Comparison of ENCODE assay signal across 16 cellular contexts in genomic region chr1:16174261-16174871, GRCh38. TPM values are rescaled to one million over a fixed set of nuclear protein-coding genes. Genes with fewer than 3 reads are reported as not detected.
DNase-seq lines count a peak whose midpoint lies in the region; ATAC-seq and TF ChIP-seq lines count a peak whose summit lies in the region.
"Had no signal": no experiment of that assay in that cellular context is flagged by ENCODE, and none has a peak within 500 bp of the region (broad histone marks: within the 10 kb centered on the region; RNA-seq: fewer than 3 reads in every experiment).

No MANE protein-coding gene starts in this region.

- no peak overlapping the region for H3K4me3 ChIP-seq in tibial nerve
- H3K4me3 ChIP-seq: lung had no signal

- TF ChIP-seq CTCF in mesothelial cell of epicardium (IDR thresholded peaks at IDR 0.05; ENCODE audit: unreplicated experiment) (no peak), tibial nerve (IDR thresholded peaks at IDR 0.05) (no peak), GM20000 (IDR thresholded peaks at IDR 0.05; ENCODE audit: extremely low read depth, missing control alignments) (no peak)

- TF ChIP-seq POLR2A in tibial nerve (IDR thresholded peaks at IDR 0.05), result no peak

- H3K27me3 ChIP-seq in tibial nerve, result no peaks in the 10 kb centered on the region

- no peaks in the 10 kb centered on the region for H3K27me3 Mint-ChIP-seq in mesothelial cell of epicardium (ENCODE audit: low read depth)
- H3K27me3 Mint-ChIP-seq in natural killer cell treated with Interleukin-12 subunit alpha and Interleukin-12 subunit beta and Interleukin-15 and Interleukin-18, amount 100 ng/mL, for 72 hours, result peaks cover 2 to 27% of the 10 kb centered on the region in 2 donors
- H3K27me3 Mint-ChIP-seq in naive thymus-derived CD8-positive, alpha-beta T cell, result peaks cover 0 to 8% (median 2%) of the 10 kb centered on the region in 5 donors
- H3K27me3 Mint-ChIP-seq: activated T-cell treated with anti-CD3 and anti-CD28 coated beads, Interleukin-2, amount 50 U/mL, for 24 hours; CD4-positive, CD25-positive, alpha-beta regulatory T cell had no signal

- peak; percentile 63 for DNase-seq in NCI-H226
- no peak for DNase-seq in caudate nucleus (lab: John Stamatoyannopoulos, UW)
- no peak for DNase-seq in mesothelial cell of epicardium (ENCODE audit: low spot score in 2 of 2, unreplicated experiment in 2 of 2)
- DNase-seq in tibial nerve (ENCODE audit: low spot score in 2 of 2), result no peak
- no peak for DNase-seq in natural killer cell treated with Interleukin-12 subunit alpha and Interleukin-12 subunit beta and Interleukin-15 and Interleukin-18, amount 100 ng/mL, for 72 hours (ENCODE audit: low spot score)
- no peak for DNase-seq in naive thymus-derived CD8-positive, alpha-beta T cell
- DNase-seq in GM20000 (ENCODE audit: low spot score), result no peak
- DNase-seq: activated T-cell treated with anti-CD3 and anti-CD28 coated beads, Interleukin-2, amount 50 U/mL, for 24 hours; CD4-positive, CD25-positive, alpha-beta regulatory T cell; GDM1; KG1; NCI-H2029; stimulated activated CD4-positive, alpha-beta T cell treated with anti-CD3 and anti-CD28 coated beads, Interleukin-4, amount 100 ng/mL, for 1 hour; stimulated activated naive CD4-positive, alpha-beta T cell had no signal

- no peaks in the 10 kb centered on the region for H3K36me3 ChIP-seq in tibial nerve

- no peak for TF ChIP-seq EP300 in tibial nerve (IDR thresholded peaks at IDR 0.05)

- H3K4me1 ChIP-seq in tibial nerve, result peaks cover 4 to 52% (median 41%) of the 10 kb centered on the region in 4 donors

- no peak overlapping the region for H3K4me3 Mint-ChIP-seq in mesothelial cell of epicardium
- no peak overlapping the region for H3K4me3 Mint-ChIP-seq in natural killer cell treated with Interleukin-12 subunit alpha and Interleukin-12 subunit beta and Interleukin-15 and Interleukin-18, amount 100 ng/mL, for 72 hours
- H3K4me3 Mint-ChIP-seq in naive thymus-derived CD8-positive, alpha-beta T cell, result no peak overlapping the region
- H3K4me3 Mint-ChIP-seq: activated T-cell treated with anti-CD3 and anti-CD28 coated beads, Interleukin-2, amount 50 U/mL, for 24 hours had no signal

- H3K27ac Mint-ChIP-seq in mesothelial cell of epicardium, result peak overlapping the region; percentile 87
- no peak overlapping the region for H3K27ac Mint-ChIP-seq in natural killer cell treated with Interleukin-12 subunit alpha and Interleukin-12 subunit beta and Interleukin-15 and Interleukin-18, amount 100 ng/mL, for 72 hours
- no peak overlapping the region for H3K27ac Mint-ChIP-seq in naive thymus-derived CD8-positive, alpha-beta T cell
- H3K27ac Mint-ChIP-seq: activated T-cell treated with anti-CD3 and anti-CD28 coated beads, Interleukin-2, amount 50 U/mL, for 24 hours had no signal

- H3K9me3 Mint-ChIP-seq in mesothelial cell of epicardium, result no peaks in the 10 kb centered on the region
- no peaks in the 10 kb centered on the region for H3K9me3 Mint-ChIP-seq in natural killer cell treated with Interleukin-12 subunit alpha and Interleukin-12 subunit beta and Interleukin-15 and Interleukin-18, amount 100 ng/mL, for 72 hours
- no peaks in the 10 kb centered on the region for H3K9me3 Mint-ChIP-seq in naive thymus-derived CD8-positive, alpha-beta T cell
- H3K9me3 Mint-ChIP-seq: activated T-cell treated with anti-CD3 and anti-CD28 coated beads, Interleukin-2, amount 50 U/mL, for 24 hours; CD4-positive, CD25-positive, alpha-beta regulatory T cell had no signal

- H3K4me1 Mint-ChIP-seq in mesothelial cell of epicardium, result peaks cover 58% of the 10 kb centered on the region
- peaks cover under 1 to 7% of the 10 kb centered on the region in 2 donors for H3K4me1 Mint-ChIP-seq in natural killer cell treated with Interleukin-12 subunit alpha and Interleukin-12 subunit beta and Interleukin-15 and Interleukin-18, amount 100 ng/mL, for 72 hours (ENCODE audit: low read depth in 2 of 2)
- peaks cover 1 to 4% (median 3%) of the 10 kb centered on the region in 4 donors for H3K4me1 Mint-ChIP-seq in naive thymus-derived CD8-positive, alpha-beta T cell

- H3K36me3 Mint-ChIP-seq in mesothelial cell of epicardium, result no peaks in the 10 kb centered on the region
- no peaks in the 10 kb centered on the region for H3K36me3 Mint-ChIP-seq in natural killer cell treated with Interleukin-12 subunit alpha and Interleukin-12 subunit beta and Interleukin-15 and Interleukin-18, amount 100 ng/mL, for 72 hours
- no peaks in the 10 kb centered on the region for H3K36me3 Mint-ChIP-seq in naive thymus-derived CD8-positive, alpha-beta T cell
- H3K36me3 Mint-ChIP-seq: CD4-positive, CD25-positive, alpha-beta regulatory T cell had no signal

- POLR2A ChIA-PET in naive thymus-derived CD8-positive, alpha-beta T cell (lab: Charles Lee), result no interaction called here

- peak overlapping the region; percentile 90 for H3K27ac ChIP-seq in caudate nucleus (ENCODE audit: low read depth, low read length)
- H3K27ac ChIP-seq in tibial nerve, result peak overlapping the region; percentile 27 to 98 (median 82)

- no peak for ATAC-seq in natural killer cell treated with Interleukin-12 subunit alpha and Interleukin-12 subunit beta and Interleukin-15 and Interleukin-18, amount 100 ng/mL, for 72 hours
- no peak for ATAC-seq in naive thymus-derived CD8-positive, alpha-beta T cell
- ATAC-seq: activated CD4-positive, CD25-positive, alpha-beta regulatory T cell treated with anti-CD3 and anti-CD28 coated beads, Interleukin-2, amount 50 U/mL, for 24 hours had no signal

- no peaks in the 10 kb centered on the region for H3K9me3 ChIP-seq in tibial nerve

- 68 to 74% methylated on average over 7 to 9 of the region's 9 CpGs for WGBS in tibial nerve, 2 donors

RNA-seq across cellular contexts. Expression of gene EPHA2, which starts 18.5 kb away (rescaled TPM):
- 71.8 to 76.3 TPM (median 75.0 TPM) in 3 replicates for total RNA-seq in mesothelial cell of epicardium
- 10 to 100 TPM; 30.0 to 66.9 (median 35.9) TPM for total RNA-seq in tibial nerve
- total RNA-seq in natural killer cell treated with Interleukin-12 subunit alpha and Interleukin-12 subunit beta and Interleukin-15 and Interleukin-18, amount 100 ng/mL, for 72 hours, result not detected
- total RNA-seq in naive thymus-derived CD8-positive, alpha-beta T cell, result not detected
- polyA plus RNA-seq in naive thymus-derived CD8-positive, alpha-beta T cell, result not detected
- total RNA-seq: CD4-positive, CD25-positive, alpha-beta regulatory T cell had no signal
- polyA plus RNA-seq: CD4-positive, CD25-positive, alpha-beta regulatory T cell had no signal

RNA-seq across cellular contexts. Expression of gene ARHGEF19, which starts 38.1 kb away (rescaled TPM):
- 85.3 to 88.3 TPM (median 86.6 TPM) in 3 replicates for total RNA-seq in mesothelial cell of epicardium
- total RNA-seq in tibial nerve, result 10 to 100 TPM in 2 of 4 donors, 1 to 10 TPM in 2; 7.8 to 19.3 (median 11.1) TPM
- total RNA-seq in natural killer cell treated with Interleukin-12 subunit alpha and Interleukin-12 subunit beta and Interleukin-15 and Interleukin-18, amount 100 ng/mL, for 72 hours, result 10 to 100 TPM; 13.0 to 14.0 TPM
- 10 to 100 TPM; 11.9 to 12.7 TPM for total RNA-seq in naive thymus-derived CD8-positive, alpha-beta T cell
- 1 to 10 TPM; 6.4 to 8.9 (median 7.7) TPM for polyA plus RNA-seq in naive thymus-derived CD8-positive, alpha-beta T cell

Comparison
In these comparisons a context has a peak if more than half of its experiments do, and no peak if none do; other contexts are left out.
1. RNA of gene EPHA2, which starts 18.5 kb away (total RNA-seq): 71.8 to 76.3 TPM in mesothelial cell of epicardium and 30.0 to 66.9 TPM in tibial nerve; not detected in naive thymus-derived CD8-positive, alpha-beta T cell and not detected in natural killer cell treated with Interleukin-12 subunit alpha and Interleukin-12 subunit beta and Interleukin-15 and Interleukin-18, amount 100 ng/mL, for 72 hours; every median in the first group is over 10 times any median in the second.